8 cellular contexts compared by ENCODE assay signal in genomic region chr10:89644967-89645741, GRCh38. TPM values are rescaled to one million over a fixed set of nuclear protein-coding genes. Genes with fewer than 3 reads are reported as not detected.
A peak's percentile ranks its signal among the peaks of the same experiment; 100 is the strongest.
DNase-seq lines count a peak whose midpoint lies in the region; ATAC-seq and TF ChIP-seq lines count a peak whose summit lies in the region.

PANK1 (minus strand) TSS chr10:89645242; CDS start chr10:89644891, 351 bp downstream.

- peaks cover 2% of the 10 kb centered on the region for H3K27me3 Mint-ChIP-seq in neural progenitor cell (ENCODE audit: insufficient read depth, low read depth)

- POLR2A ChIA-PET in RWPE1 (lab: Yijun Ruan, JAX; ENCODE audit: low non-redundant PET), result interaction anchor here (1.8 kb wide), 1 partner anchor 56 kb away, joined by 22 read pairs; the partner anchor contains the start of gene KIF20B

- H2AFZ ChIP-seq in KMS-11 (ENCODE audit: low read depth) (peak within 1 kb of the TSS; percentile 96), neural progenitor cell (replicated peaks) (peak within 1 kb of the TSS; percentile 56)

- CTCF ChIA-PET in RWPE1 (lab: Yijun Ruan, JAX), result no interaction called here

- peaks cover 6% of the 10 kb centered on the region for H3K36me3 Mint-ChIP-seq in neural progenitor cell

- peaks cover 15% of the 10 kb centered on the region for H3F3A ChIP-seq in neural progenitor cell (ENCODE audit: low read depth)

- H3K4me1 Mint-ChIP-seq in neural progenitor cell, result peaks cover 39% of the 10 kb centered on the region

- no peaks in the 10 kb centered on the region for H3K9me3 ChIP-seq in neural progenitor cell (ENCODE audit: low read depth)

- ATAC-seq in GM21737 (IDR thresholded peaks at IDR 0.05; ENCODE audit: unreplicated experiment), result peak; percentile 42
- ATAC-seq in foreskin keratinocyte, result peak; percentile 46

- no peaks in the 10 kb centered on the region for H4K20me1 ChIP-seq in KMS-11 (ENCODE audit: insufficient read depth)
- H4K20me1 ChIP-seq in neural progenitor cell (ENCODE audit: low read depth), result peaks cover 8% of the 10 kb centered on the region

- H3K27ac Mint-ChIP-seq in neural progenitor cell, result peak within 1 kb of the TSS; percentile 90

- H3K4me2 ChIP-seq in KMS-11, result peak within 1 kb of the TSS; percentile 64
- peak within 1 kb of the TSS; percentile 85 for H3K4me2 ChIP-seq in neural progenitor cell

- no peaks in the 10 kb centered on the region for H3K27me3 ChIP-seq in KMS-11 (ENCODE audit: insufficient read depth, low read depth)
- H3K27me3 ChIP-seq in foreskin keratinocyte, result no peaks in the 10 kb centered on the region
- H3K27me3 ChIP-seq in neural progenitor cell, result no peaks in the 10 kb centered on the region

- H3K9ac ChIP-seq in KMS-11, result peak within 1 kb of the TSS; percentile 63
- peak within 1 kb of the TSS; percentile 80 for H3K9ac ChIP-seq in neural progenitor cell

- H3K4me3 ChIP-seq in KMS-11 (IDR thresholded peaks at IDR 0.05; ENCODE audit: insufficient read depth, low read depth, low read length) (no peak within 1 kb of the TSS), neural progenitor cell (peak within 1 kb of the TSS; percentile 71)

- H3K27ac ChIP-seq in KMS-11 (peak within 1 kb of the TSS; percentile 55), RWPE1 (peak within 1 kb of the TSS; percentile 98), foreskin keratinocyte (no peak within 1 kb of the TSS), neural progenitor cell (peak within 1 kb of the TSS; percentile 92), substantia nigra (ENCODE audit: low read depth, low read length, poor library complexity, severe bottlenecking) (peak within 1 kb of the TSS; percentile 73)

- TF ChIP-seq CTCF in KMS-11 (conservative IDR thresholded peaks at IDR 0.05; ENCODE audit: low read depth, low read length), result no peak
- TF ChIP-seq CTCF in RWPE1 (conservative IDR thresholded peaks at IDR 0.05; ENCODE audit: low read depth), result no peak
- TF ChIP-seq CTCF in foreskin keratinocyte (conservative IDR thresholded peaks at IDR 0.05), result no peak
- no peak for TF ChIP-seq CTCF in neural progenitor cell (IDR thresholded peaks at IDR 0.05)

- no peaks in the 10 kb centered on the region for H3K9me3 Mint-ChIP-seq in neural progenitor cell

- peak; percentile 80 for DNase-seq in EL
- peak; percentile 93 for DNase-seq in RWPE1 (ENCODE audit: low spot score)
- DNase-seq in activated gamma-delta T cell treated with Interleukin-2 at 50 U/mL for 16 hours, result peak; percentile 57
- DNase-seq in foreskin keratinocyte, result peak; percentile 83 to 89
- peak; percentile 89 for DNase-seq in neural progenitor cell (ENCODE audit: low spot score)
- DNase-seq in substantia nigra (lab: John Stamatoyannopoulos, UW), result peak in 48 of 49 donors; percentile 3 to 78 (median 50)

- H3K4me1 ChIP-seq in KMS-11 (ENCODE audit: low read depth, poor library complexity, severe bottlenecking), result peaks cover 16% of the 10 kb centered on the region
- H3K4me1 ChIP-seq in foreskin keratinocyte, result no peaks in the 10 kb centered on the region
- peaks cover 29% of the 10 kb centered on the region for H3K4me1 ChIP-seq in neural progenitor cell

- no peaks in the 10 kb centered on the region for H3K79me2 ChIP-seq in KMS-11 (ENCODE audit: insufficient read depth, low read depth)
- peaks cover 42% of the 10 kb centered on the region for H3K79me2 ChIP-seq in neural progenitor cell (ENCODE audit: low read depth)

- H3K36me3 ChIP-seq in KMS-11 (ENCODE audit: insufficient read depth), result no peaks in the 10 kb centered on the region
- H3K36me3 ChIP-seq in neural progenitor cell, result no peaks in the 10 kb centered on the region

- no peak within 1 kb of the TSS for H3K4me3 Mint-ChIP-seq in neural progenitor cell

RNA-seq across cellular contexts. Expression of gene PANK1, which starts in this region (rescaled TPM):
- total RNA-seq in foreskin keratinocyte (6.1 and 8.4 TPM in 2 replicates), neural progenitor cell (ENCODE audit: low replicate concordance) (38.0 and 49.0 TPM in 2 replicates)
- 2.6 and 3.9 TPM in 2 replicates for polyA plus RNA-seq in foreskin keratinocyte
